Comparison of ENCODE assay signal across 8 cellular contexts in the genomic region with DNA sequence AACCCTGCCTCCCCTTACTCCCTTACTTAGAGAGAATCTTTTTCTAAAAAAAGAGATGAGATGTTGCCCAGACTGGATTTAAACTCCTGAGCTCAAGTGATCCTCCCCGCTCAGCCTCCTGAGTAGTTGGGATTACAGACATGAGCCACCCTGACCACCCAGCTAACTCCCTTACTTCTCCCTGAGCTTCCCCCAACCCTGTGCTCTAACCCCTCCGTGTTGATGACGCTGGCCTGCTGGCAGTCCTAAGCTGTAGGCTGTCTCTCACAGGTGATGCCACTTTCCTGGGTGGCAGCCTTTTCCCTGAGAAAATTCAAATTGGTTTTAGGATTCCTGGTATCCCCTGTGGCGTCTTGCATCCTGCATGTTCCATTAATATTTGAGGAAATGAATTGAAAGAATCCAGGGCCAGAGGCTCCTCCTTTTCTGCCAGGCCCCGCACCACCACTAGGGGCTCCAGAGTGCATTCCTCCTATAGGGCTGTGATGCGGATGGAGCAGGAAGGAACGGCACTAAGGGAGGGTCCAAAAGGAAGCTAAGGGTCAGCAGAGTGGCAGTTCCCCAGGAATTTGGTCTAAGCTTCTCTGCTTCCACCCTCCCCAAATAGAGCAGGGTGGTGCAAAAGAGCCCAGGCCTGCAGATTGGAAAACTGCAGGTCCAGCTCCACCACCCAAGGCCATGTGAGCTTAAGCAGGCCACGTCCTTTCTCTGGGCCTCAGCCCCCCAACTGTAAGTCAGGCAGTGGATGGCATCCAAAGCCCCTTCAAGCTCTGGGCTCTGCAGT.
DNase-seq lines count a peak whose midpoint lies in the region; ATAC-seq and TF ChIP-seq lines count a peak whose summit lies in the region.

No MANE protein-coding gene starts in this region.

- H3K27me3 ChIP-seq in HL-60 (ENCODE audit: insufficient read depth, poor library complexity, severe bottlenecking), result no peaks in the 10 kb centered on the region
- H3K27me3 ChIP-seq in SJCRH30, result no peaks in the 10 kb centered on the region
- H3K27me3 ChIP-seq in ovary, result no peaks in the 10 kb centered on the region

- peaks cover 11% of the 10 kb centered on the region for H3K4me1 Mint-ChIP-seq in type B pancreatic cell (ENCODE audit: unreplicated experiment)

- intact Hi-C loops in ovary (cut with DNase I), result no loop called here

- no peak for ATAC-seq in HG02852 (IDR thresholded peaks at IDR 0.05; ENCODE audit: unreplicated experiment)

- H3K27ac ChIP-seq in HL-60 (replicated peaks) (no peak overlapping the region), SJCRH30 (no peak overlapping the region), ovary (no peak overlapping the region)

- no peaks in the 10 kb centered on the region for H3K36me3 Mint-ChIP-seq in type B pancreatic cell

- H3K4me3 ChIP-seq in HL-60 (replicated peaks; ENCODE audit: insufficient read depth, low read length), result no peak overlapping the region
- no peak overlapping the region for H3K4me3 ChIP-seq in SJCRH30
- no peak overlapping the region for H3K4me3 ChIP-seq in ovary

- H3K9me3 ChIP-seq in SJCRH30 (replicated peaks) (no peaks in the 10 kb centered on the region), ovary (no peaks in the 10 kb centered on the region)

- H3K27ac Mint-ChIP-seq in type B pancreatic cell, result peak overlapping the region; percentile 64

- TF ChIP-seq POLR2A in ovary (IDR thresholded peaks at IDR 0.05), result no peak

- 50 to 55% (median 53%) methylated on average over 8 of the region's 8 CpGs for WGBS in ovary, 3 donors

- H3K36me3 ChIP-seq in SJCRH30 (no peaks in the 10 kb centered on the region), ovary (no peaks in the 10 kb centered on the region)

- H3K27me3 Mint-ChIP-seq in type B pancreatic cell, result no peaks in the 10 kb centered on the region

- DNase-seq in D341Med (ENCODE audit: low spot score) (peak; percentile 84), HL-60 (ENCODE audit: low read depth in 1 of 2, low spot score in 1 of 2) (peak; percentile 18 to 66), SJCRH30 (peak; percentile 63 to 78), foreskin melanocyte (peak; percentile 57), ovary (peak; percentile 40 to 74 (median 66)), type B pancreatic cell (ENCODE audit: extremely low spot score, unreplicated experiment) (no peak)
- peak; percentile 87 for DNase-seq in activated effector memory CD4-positive, alpha-beta T cell treated with anti-CD3 and anti-CD28 coated beads, Interleukin-2, amount 50 U/mL, for 16 hours

- TF ChIP-seq EP300 in ovary (IDR thresholded peaks at IDR 0.05), result no peak

- H3K4me3 Mint-ChIP-seq in type B pancreatic cell, result no peak overlapping the region

- H3K9me3 Mint-ChIP-seq in type B pancreatic cell, result no peaks in the 10 kb centered on the region

- H3K4me1 ChIP-seq in SJCRH30, result peaks cover 1% of the 10 kb centered on the region; the same call in 1 of the 2 replicates
- H3K4me1 ChIP-seq in ovary (ENCODE audit: insufficient read depth), result peaks cover 11% of the 10 kb centered on the region

- peak; percentile 96 for TF ChIP-seq CTCF in HL-60 (IDR thresholded peaks at IDR 0.05; ENCODE audit: insufficient read depth, low read length)
- peak; percentile 61 to 69 (median 67) for TF ChIP-seq CTCF in ovary (IDR thresholded peaks at IDR 0.05)
- peak; percentile 93 for TF ChIP-seq CTCF in type B pancreatic cell (conservative IDR thresholded peaks at IDR 0.05)
